10 cellular contexts compared by ENCODE assay signal in genomic region chr3:66473181-66473580, GRCh38. TPM values are rescaled to one million over a fixed set of nuclear protein-coding genes. Genes with fewer than 3 reads are reported as not detected.
A peak's percentile ranks its signal among the peaks of the same experiment; 100 is the strongest.
DNase-seq lines count a peak whose midpoint lies in the region; ATAC-seq and TF ChIP-seq lines count a peak whose summit lies in the region.
"Had no signal": no experiment of that assay in that cellular context is flagged by ENCODE, and none has a peak within 500 bp of the region (broad histone marks: within the 10 kb centered on the region; RNA-seq: fewer than 3 reads in every experiment).

No MANE protein-coding gene starts in this region.

- TF ChIP-seq CTCF in GM12864 (IDR thresholded peaks at IDR 0.05; ENCODE audit: low read depth, low read length, missing control alignments) (no peak), esophagus muscularis mucosa (IDR thresholded peaks at IDR 0.05) (no peak)

- H3K9me3 ChIP-seq in esophagus muscularis mucosa (no peaks in the 10 kb centered on the region), skeletal muscle satellite cell (replicated peaks; ENCODE audit: low read length) (no peaks in the 10 kb centered on the region)

- H3K9ac ChIP-seq in skeletal muscle satellite cell (ENCODE audit: low read depth, low read length), result peak overlapping the region; percentile 58

- no peak for TF ChIP-seq EP300 in esophagus muscularis mucosa (IDR thresholded peaks at IDR 0.05)

- intact Hi-C loops in esophagus muscularis mucosa (cut with DNase I), result no loop called here

- peak overlapping the region; percentile 17; the same call in 1 of the 2 replicates for H3K4me3 ChIP-seq in GM12864 (ENCODE audit: low read depth, low read length)
- peak overlapping the region in 2 of 4 donors; percentile 2 to 12 for H3K4me3 ChIP-seq in esophagus muscularis mucosa
- H3K4me3 ChIP-seq in skeletal muscle satellite cell (ENCODE audit: low read length), result peak overlapping the region; percentile 19
- H3K4me3 ChIP-seq: SK-N-MC had no signal

- peak; percentile 36 for ATAC-seq in SK-N-SH treated with all-trans-retinoic acid at 6 μM for 48 hours
- ATAC-seq in HG02678 (IDR thresholded peaks at IDR 0.05; ENCODE audit: unreplicated experiment), result no peak

- H3K4me2 ChIP-seq in skeletal muscle satellite cell (ENCODE audit: low read length), result peak overlapping the region; percentile 54

- H3K27me3 ChIP-seq in esophagus muscularis mucosa (no peaks in the 10 kb centered on the region), skeletal muscle satellite cell (ENCODE audit: control insufficient read depth, insufficient read depth, low read length) (no peaks in the 10 kb centered on the region)

- H3K4me1 ChIP-seq in esophagus muscularis mucosa (peaks cover 50 to 96% (median 94%) of the 10 kb centered on the region in 4 donors), skeletal muscle satellite cell (ENCODE audit: control insufficient read depth, insufficient read depth, low read length) (peaks cover 34% of the 10 kb centered on the region)

- H3K36me3 ChIP-seq in esophagus muscularis mucosa, result no peaks in the 10 kb centered on the region
- H3K36me3 ChIP-seq in skeletal muscle satellite cell (ENCODE audit: insufficient read depth, low read length), result no peaks in the 10 kb centered on the region

- H3K27ac ChIP-seq in esophagus muscularis mucosa (replicated peaks in 1 of 4), result peak overlapping the region; percentile 52 to 66 (median 57)

- 38% methylated on average over 4 of the region's 4 CpGs for whole genome bisulfite sequencing in esophagus muscularis mucosa

- DNase-seq in GM12864 (ENCODE audit: low read depth) (no peak), esophagus muscularis mucosa (ENCODE audit: extremely low spot score) (no peak), cortex of kidney (lab: John Stamatoyannopoulos, UW) (no peak), amniotic stem cell (lab: John Stamatoyannopoulos, UW) (no peak)
- DNase-seq: MM.1S; stimulated activated CD4-positive, alpha-beta T cell treated with anti-CD3 and anti-CD28 coated beads, Interleukin-2, amount 100 ng/mL, for 24 hours had no signal

- TF ChIP-seq POLR2A in esophagus muscularis mucosa (IDR thresholded peaks at IDR 0.05; ENCODE audit: low read depth), result no peak

TF ChIP-seq in SK-N-SH treated with all-trans-retinoic acid at 6 μM for 48 hours, 23 proteins besides CTCF, POLR2A, EP300 and RAD21:
- no peak for TF ChIP-seq ZNF8 (CRISPR knock-in tag; IDR thresholded peaks at IDR 0.05)
- no peak for TF ChIP-seq CSDC2 (CRISPR knock-in tag; IDR thresholded peaks at IDR 0.05)
- TF ChIP-seq ISL1 (CRISPR knock-in tag; IDR thresholded peaks at IDR 0.05), result no peak
- no peak for TF ChIP-seq OSR1 (CRISPR knock-in tag; IDR thresholded peaks at IDR 0.05)
- no peak for TF ChIP-seq PATZ1 (CRISPR knock-in tag; IDR thresholded peaks at IDR 0.05; ENCODE audit: borderline replicate concordance)
- no peak for TF ChIP-seq CSRNP3 (CRISPR knock-in tag; IDR thresholded peaks at IDR 0.05)
- no peak for TF ChIP-seq ZFP3 (CRISPR knock-in tag; IDR thresholded peaks at IDR 0.05)
- TF ChIP-seq TCF4 (CRISPR knock-in tag; IDR thresholded peaks at IDR 0.05; ENCODE audit: borderline replicate concordance), result no peak
- no peak for TF ChIP-seq ZC3H10 (CRISPR knock-in tag; IDR thresholded peaks at IDR 0.05)
- no peak for TF ChIP-seq POU6F1 (CRISPR knock-in tag; IDR thresholded peaks at IDR 0.05; ENCODE audit: borderline replicate concordance, low read depth)
- no peak for TF ChIP-seq SNAI2 (CRISPR knock-in tag; IDR thresholded peaks at IDR 0.05)
- TF ChIP-seq RARB (CRISPR knock-in tag; IDR thresholded peaks at IDR 0.05), result no peak
- TF ChIP-seq TSHZ2 (CRISPR knock-in tag; IDR thresholded peaks at IDR 0.05), result no peak
- no peak for TF ChIP-seq TOX (CRISPR knock-in tag; IDR thresholded peaks at IDR 0.05; ENCODE audit: borderline replicate concordance)
- no peak for TF ChIP-seq ZNF70 (CRISPR knock-in tag; IDR thresholded peaks at IDR 0.05)
- TF ChIP-seq ESRRG (CRISPR knock-in tag; IDR thresholded peaks at IDR 0.05), result no peak
- no peak for TF ChIP-seq ZFP30 (CRISPR knock-in tag; IDR thresholded peaks at IDR 0.05)

RNA-seq across cellular contexts. Expression of gene LRIG1, which starts 27.6 kb away (rescaled TPM):
- total RNA-seq in esophagus muscularis mucosa, result 100 to 1,000 TPM in 3 of 4 donors, 10 to 100 TPM in 1; 95.3 to 136 (median 131) TPM
- total RNA-seq in skeletal muscle satellite cell (2012; rRNA removed), result 2.8 and 23.2 TPM in 2 replicates
